Comparison of ENCODE assay signal across 20 cellular contexts in the genomic region with DNA sequence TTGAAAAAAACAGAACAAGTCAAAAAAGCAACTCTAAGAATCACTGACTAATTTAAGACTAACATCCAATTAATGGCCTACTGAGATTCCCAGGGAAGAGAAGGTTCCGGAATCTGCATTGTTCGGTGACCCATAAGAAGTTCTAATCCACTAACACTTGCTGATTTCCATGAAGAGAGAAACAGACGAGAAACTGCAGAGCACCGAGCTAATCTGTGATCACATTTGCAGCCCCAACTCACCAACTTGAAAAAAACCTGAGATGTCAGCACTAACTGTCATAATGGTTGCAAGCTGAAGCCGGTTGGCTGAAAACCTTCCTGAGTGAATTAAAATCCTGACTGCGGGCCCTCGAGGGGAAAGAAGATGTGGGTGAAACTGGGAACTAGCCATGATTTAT.
"Had no signal": no experiment of that assay in that cellular context is flagged by ENCODE, and none has a peak within 500 bp of the region (broad histone marks: within the 10 kb centered on the region; RNA-seq: fewer than 3 reads in every experiment).

No MANE protein-coding gene starts in this region.

- ATAC-seq: activated CD4-positive, CD25-positive, alpha-beta regulatory T cell treated with anti-CD3 and anti-CD28 coated beads, Interleukin-2, amount 50 U/mL, for 24 hours; activated CD8-positive, alpha-beta T cell treated with anti-CD3 and anti-CD28 coated beads for 36 hours had no signal

- H3K27me3 ChIP-seq: adrenal gland, SJCRH30 had no signal

- H3K36me3 ChIP-seq: adrenal gland, SJCRH30 had no signal

- H3K4me3 ChIP-seq: adrenal gland, SJCRH30 had no signal

- H3K27ac Mint-ChIP-seq: activated CD8-positive, alpha-beta T cell treated with anti-CD3 and anti-CD28 coated beads for 36 hours; activated naive CD8-positive, alpha-beta T cell treated with anti-CD3 and anti-CD28 coated beads, Interleukin-2, amount 10 ng/mL, durations not matched to agents 7 days and 5 days; T-helper 1 cell treated with Interleukin-12 subunit alpha and Interleukin-12 subunit beta and Interleukin-4 antibody, amounts not matched to agents 30 μg/mL and 1 μg/mL, for 36 hours had no signal

- H3K4me3 Mint-ChIP-seq: activated CD8-positive, alpha-beta T cell treated with anti-CD3 and anti-CD28 coated beads for 36 hours; activated naive CD8-positive, alpha-beta T cell treated with anti-CD3 and anti-CD28 coated beads, Interleukin-2, amount 10 ng/mL, durations not matched to agents 7 days and 5 days; T-helper 1 cell treated with Interleukin-12 subunit alpha and Interleukin-12 subunit beta and Interleukin-4 antibody, amounts not matched to agents 30 μg/mL and 1 μg/mL, for 36 hours had no signal

- H3K9me3 ChIP-seq: adrenal gland, SJCRH30 had no signal

- H3K9me3 Mint-ChIP-seq: activated CD8-positive, alpha-beta T cell treated with anti-CD3 and anti-CD28 coated beads for 36 hours; activated naive CD8-positive, alpha-beta T cell treated with anti-CD3 and anti-CD28 coated beads, Interleukin-2, amount 10 ng/mL, durations not matched to agents 7 days and 5 days; T-helper 1 cell treated with Interleukin-12 subunit alpha and Interleukin-12 subunit beta and Interleukin-4 antibody, amounts not matched to agents 30 μg/mL and 1 μg/mL, for 36 hours had no signal

- H3K36me3 Mint-ChIP-seq: activated naive CD8-positive, alpha-beta T cell treated with anti-CD3 and anti-CD28 coated beads, Interleukin-2, amount 10 ng/mL, durations not matched to agents 7 days and 5 days had no signal

- H3K27ac ChIP-seq: adrenal gland, SJCRH30 had no signal

- H3K27me3 Mint-ChIP-seq: activated CD8-positive, alpha-beta T cell treated with anti-CD3 and anti-CD28 coated beads for 36 hours had no signal

- DNase-seq: activated CD4-positive, alpha-beta T cell treated with anti-CD3 and anti-CD28 coated beads for 4 hours; activated CD8-positive, alpha-beta memory T cell treated with anti-CD3 and anti-CD28 coated beads, Interleukin-2, amount 50 U/mL, for 48 hours; activated CD8-positive, alpha-beta T cell treated with anti-CD3 and anti-CD28 coated beads for 36 hours; activated naive CD4-positive, alpha-beta T cell treated with anti-CD3 and anti-CD28 coated beads, Interleukin-2, amount 50 U/mL, for 16 hours; activated naive CD8-positive, alpha-beta T cell treated with anti-CD3 and anti-CD28 coated beads, Interleukin-2, amount 10 ng/mL, durations not matched to agents 7 days and 5 days; activated T-cell treated with anti-CD3 and anti-CD28 coated beads, Interleukin-2, amount 50 U/mL, for 1 hour; anterior cingulate cortex; KBM-7; MV-4-11; NCI-H1092 treated with DMSO at 0.1 percent for 48 hours; NCI-H1417 treated with DMSO at 0.1 percent for 48 hours; NCI-H1694; NCI-H2029 treated with DMSO at 0.1 percent for 48 hours; NCI-H524; Right ventricle myocardium superior; RPMI8226; SJCRH30 had no signal

- H3K4me1 ChIP-seq: adrenal gland, SJCRH30 had no signal
